ENCODE assay signal across 21 cellular contexts in the genomic region with DNA sequence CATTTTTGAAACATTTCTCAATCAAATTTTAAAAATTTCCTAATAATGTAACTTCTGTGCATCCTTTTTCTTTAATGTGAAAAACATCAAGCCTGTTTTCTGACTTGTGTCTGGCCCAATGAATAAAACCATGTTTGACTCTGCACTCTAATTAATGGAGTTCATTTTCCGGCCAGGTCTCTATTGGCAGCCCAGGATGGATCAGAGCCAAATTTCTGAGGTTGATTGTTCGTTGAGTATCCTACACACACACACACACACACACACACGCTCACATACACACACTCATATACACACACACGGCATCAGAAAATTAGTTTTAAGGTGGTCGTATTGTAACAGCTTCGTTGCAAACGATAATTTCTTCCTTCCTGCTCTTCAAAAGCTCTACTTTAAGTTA. TPM values are rescaled to one million over a fixed set of nuclear protein-coding genes. Genes with fewer than 3 reads are reported as not detected.
DNase-seq lines count a peak whose midpoint lies in the region; ATAC-seq and TF ChIP-seq lines count a peak whose summit lies in the region.
"Had no signal": no experiment of that assay in that cellular context is flagged by ENCODE, and none has a peak within 500 bp of the region (broad histone marks: within the 10 kb centered on the region; RNA-seq: fewer than 3 reads in every experiment).

No MANE protein-coding gene starts in this region.

- H3K9me3 Mint-ChIP-seq in HFFc6, result no peaks in the 10 kb centered on the region
- no peaks in the 10 kb centered on the region for H3K9me3 Mint-ChIP-seq in activated CD4-positive, alpha-beta T cell treated with anti-CD3 and anti-CD28 coated beads for 36 hours (ENCODE audit: low read depth)
- H3K9me3 Mint-ChIP-seq: T-helper 1 cell treated with Interleukin-12 subunit alpha and Interleukin-12 subunit beta and Interleukin-4 antibody, amounts not matched to agents 30 μg/mL and 1 μg/mL, for 36 hours had no signal

- H3K4me2 ChIP-seq in mesenchymal stem cell (ENCODE audit: low read length, poor library complexity, severe bottlenecking), result no peak overlapping the region

- H4K91ac ChIP-seq in mesenchymal stem cell (ENCODE audit: low read length), result no peak overlapping the region

- no peak overlapping the region for H3K27ac Mint-ChIP-seq in HFFc6
- H3K27ac Mint-ChIP-seq in activated CD4-positive, alpha-beta T cell treated with anti-CD3 and anti-CD28 coated beads for 36 hours, result no peak overlapping the region
- H3K27ac Mint-ChIP-seq: IgD-negative memory B cell; T-helper 1 cell treated with Interleukin-12 subunit alpha and Interleukin-12 subunit beta and Interleukin-4 antibody, amounts not matched to agents 30 μg/mL and 1 μg/mL, for 36 hours had no signal

- no peaks in the 10 kb centered on the region for H3K79me1 ChIP-seq in mesenchymal stem cell (replicated peaks; ENCODE audit: low read length, poor library complexity, severe bottlenecking)

- CTCF ChIA-PET in activated CD4-positive, alpha-beta T cell treated with anti-CD3 and anti-CD28 coated beads for 36 hours (lab: Charles Lee), result no interaction called here

- no peak overlapping the region for H3K27ac ChIP-seq in heart right ventricle
- no peak overlapping the region for H3K27ac ChIP-seq in mesenchymal stem cell (ENCODE audit: low read length, poor library complexity, severe bottlenecking)
- H3K27ac ChIP-seq: C4-2B had no signal

- H3K36me3 Mint-ChIP-seq in HFFc6 (ENCODE audit: low read depth), result no peaks in the 10 kb centered on the region
- no peaks in the 10 kb centered on the region for H3K36me3 Mint-ChIP-seq in activated CD4-positive, alpha-beta T cell treated with anti-CD3 and anti-CD28 coated beads for 36 hours (ENCODE audit: low read depth)
- H3K36me3 Mint-ChIP-seq: IgD-negative memory B cell had no signal

- H2BK5ac ChIP-seq in mesenchymal stem cell (ENCODE audit: low read depth, low read length, poor library complexity, severe bottlenecking), result no peak overlapping the region

- H2BK120ac ChIP-seq in mesenchymal stem cell (ENCODE audit: low read depth, low read length), result no peak overlapping the region

- peak in 5 of 8 donors; percentile 23 to 56 (median 47) for ATAC-seq in heart right ventricle
- ATAC-seq in left cardiac atrium, result no peak
- ATAC-seq in activated CD4-positive, alpha-beta T cell treated with anti-CD3 and anti-CD28 coated beads for 36 hours, result no peak

- H3K27me3 Mint-ChIP-seq in HFFc6 (ENCODE audit: insufficient read depth), result peaks cover 1% of the 10 kb centered on the region; the same call in 1 of the 2 replicates
- H3K27me3 Mint-ChIP-seq in activated CD4-positive, alpha-beta T cell treated with anti-CD3 and anti-CD28 coated beads for 36 hours, result no peaks in the 10 kb centered on the region
- H3K27me3 Mint-ChIP-seq: IgD-negative memory B cell had no signal

- H2AFZ ChIP-seq in mesenchymal stem cell (ENCODE audit: low read depth, low read length), result no peak overlapping the region

- H4K8ac ChIP-seq in mesenchymal stem cell (ENCODE audit: low read length), result no peak overlapping the region

- H3K4me3 ChIP-seq in heart right ventricle, result no peak overlapping the region
- no peak overlapping the region for H3K4me3 ChIP-seq in mesenchymal stem cell (ENCODE audit: insufficient read depth in 1 of 2, low read depth in 1 of 2, low read length in 2 of 2)

- no peak overlapping the region for H3K23ac ChIP-seq in mesenchymal stem cell (ENCODE audit: low read length in 2 of 2)

- no peak overlapping the region for H3K4ac ChIP-seq in mesenchymal stem cell (ENCODE audit: low read depth in 1 of 2, low read length in 2 of 2)

- TF ChIP-seq CTCF in heart right ventricle (IDR thresholded peaks at IDR 0.05) (no peak), HFFc6 (IDR thresholded peaks at IDR 0.05) (no peak)

- no peaks in the 10 kb centered on the region for H3K4me1 Mint-ChIP-seq in HFFc6 (ENCODE audit: low read depth)
- no peaks in the 10 kb centered on the region for H3K4me1 Mint-ChIP-seq in activated CD4-positive, alpha-beta T cell treated with anti-CD3 and anti-CD28 coated beads for 36 hours
- H3K4me1 Mint-ChIP-seq: IgD-negative memory B cell had no signal

- H3K27me3 ChIP-seq in heart right ventricle, result no peaks in the 10 kb centered on the region
- H3K27me3 ChIP-seq in mesenchymal stem cell (ENCODE audit: control insufficient read depth in 1 of 2, insufficient read depth in 1 of 2, low read length in 2 of 2), result no peaks in the 10 kb centered on the region

- intact Hi-C loops in heart right ventricle (cut with DNase I), result no loop called here
- intact Hi-C loops in left cardiac atrium (cut with DNase I), result no loop called here
- intact Hi-C loops in activated CD4-positive, alpha-beta T cell treated with anti-CD3 and anti-CD28 coated beads for 36 hours (cut with DNase I, micrococcal nuclease), result no loop called here

- POLR2A ChIA-PET in activated CD4-positive, alpha-beta T cell treated with anti-CD3 and anti-CD28 coated beads for 36 hours (lab: Charles Lee), result no interaction called here

- H2AK5ac ChIP-seq in mesenchymal stem cell (ENCODE audit: low read length, severe bottlenecking), result no peak overlapping the region

- H3K9ac ChIP-seq in mesenchymal stem cell (ENCODE audit: low read length), result no peak overlapping the region

- H3K36me3 ChIP-seq in heart right ventricle, result no peaks in the 10 kb centered on the region
- H3K36me3 ChIP-seq in mesenchymal stem cell (ENCODE audit: control insufficient read depth in 1 of 2, insufficient read depth in 2 of 2, low read depth in 1 of 2, low read length in 2 of 2), result no peaks in the 10 kb centered on the region

- H2BK12ac ChIP-seq in mesenchymal stem cell (ENCODE audit: low read length in 2 of 2), result no peak overlapping the region

- no peak overlapping the region for H3K18ac ChIP-seq in mesenchymal stem cell (ENCODE audit: low read depth in 1 of 2, low read length in 2 of 2)

- no peaks in the 10 kb centered on the region for H3K9me3 ChIP-seq in heart right ventricle
- H3K9me3 ChIP-seq in mesenchymal stem cell (ENCODE audit: control insufficient read depth, low read length), result no peaks in the 10 kb centered on the region

- no peak overlapping the region for H3K14ac ChIP-seq in mesenchymal stem cell (ENCODE audit: low read length in 2 of 2)

- DNase-seq in heart right ventricle (peak in 1 of 2 donors; percentile 64), left cardiac atrium (no peak), NCI-H2029 treated with DMSO at 0.1 percent for 48 hours (lab: John Stamatoyannopoulos, UW) (peak; percentile 50), astrocyte of the hippocampus (ENCODE audit: low read depth, low spot score) (peak; percentile 40), HFFc6 (no peak), germinal center (ENCODE audit: low spot score) (no peak), mesenchymal stem cell (no peak)
- no peak for DNase-seq in activated CD4-positive, alpha-beta T cell treated with anti-CD3 and anti-CD28 coated beads for 36 hours
- DNase-seq: EL; H7; Kasumi-1; MM.1S; NCI-H146; NCI-H2171; NCI-H510A; NK-92 treated with Interleukin-12 subunit alpha and Interleukin-12 subunit beta, amount 100 ng/mL, for 24 hours; RPMI8226; SIG-M5 had no signal

- H2BK15ac ChIP-seq in mesenchymal stem cell (ENCODE audit: low read depth, poor library complexity, severe bottlenecking), result no peak overlapping the region

- H3K4me3 Mint-ChIP-seq in HFFc6, result no peak overlapping the region
- no peak overlapping the region for H3K4me3 Mint-ChIP-seq in activated CD4-positive, alpha-beta T cell treated with anti-CD3 and anti-CD28 coated beads for 36 hours
- H3K4me3 Mint-ChIP-seq: IgD-negative memory B cell; T-helper 1 cell treated with Interleukin-12 subunit alpha and Interleukin-12 subunit beta and Interleukin-4 antibody, amounts not matched to agents 30 μg/mL and 1 μg/mL, for 36 hours had no signal

- H3K4me1 ChIP-seq in heart right ventricle, result peaks cover 0 to 13% (median 0%) of the 10 kb centered on the region in 9 donors
- H3K4me1 ChIP-seq in mesenchymal stem cell (ENCODE audit: control insufficient read depth, insufficient read depth, low read depth, low read length), result no peaks in the 10 kb centered on the region

- 45 to 57% methylated on average over 7 of the region's 7 CpGs for WGBS in heart right ventricle, 2 donors
- WGBS in mesenchymal stem cell, result 89% methylated on average over 6 of the region's 7 CpGs

RNA-seq across cellular contexts. Expression of a gene that starts 28.9 kb away (rescaled TPM):
- total RNA-seq in heart right ventricle (1 to 10 TPM in 3 of 10 donors, under 1 TPM in 7; 0.17 to 2.3 (median 0.71) TPM), left cardiac atrium (1 to 10 TPM; 2.4 to 2.9 TPM)
- polyA plus RNA-seq in heart right ventricle, result 1 to 10 TPM in 1 of 2 donors, under 1 TPM in 1; 0.51 to 1.2 TPM
- total RNA-seq in HFFc6 (2021; fragmentation: NEBNext Ultra II Directional; extraction: Animal tissue kit (Norgen Biotek cat#: 25700)), result under 1 TPM in 4 of 6 experiments, not detected in 2; 0.12 to 0.92 (median 0.32) TPM
- polyA plus RNA-seq in mesenchymal stem cell (2013, experiment 1 of 2), result 0.01 TPM
- not detected for polyA plus RNA-seq in mesenchymal stem cell (2013, experiment 2 of 2)
- total RNA-seq in activated CD4-positive, alpha-beta T cell treated with anti-CD3 and anti-CD28 coated beads for 36 hours, result not detected
- polyA plus RNA-seq: IgD-negative memory B cell had no signal

Comparison
In these comparisons a context has a peak if more than half of its experiments do, and no peak if none do; other contexts are left out.
1. ATAC-seq: peak in heart right ventricle (5 of 8); none in left cardiac atrium (0 of 2) and activated CD4-positive, alpha-beta T cell treated with anti-CD3 and anti-CD28 coated beads for 36 hours (single experiment).
2. DNase-seq: peak in NCI-H2029 treated with DMSO at 0.1 percent for 48 hours (single experiment) and astrocyte of the hippocampus (single experiment); none in left cardiac atrium (single experiment), HFFc6 (single experiment), germinal center (single experiment), mesenchymal stem cell (single experiment) and activated CD4-positive, alpha-beta T cell treated with anti-CD3 and anti-CD28 coated beads for 36 hours (single experiment).